In genomic region chr2:201191132-201191875, GRCh38 we compare ENCODE assay signal across 11 cellular contexts. TPM values are rescaled to one million over a fixed set of nuclear protein-coding genes. Genes with fewer than 3 reads are reported as not detected.
A peak's percentile ranks its signal among the peaks of the same experiment; 100 is the strongest.
DNase-seq lines count a peak whose midpoint lies in the region; ATAC-seq, FAIRE-seq and TF ChIP-seq lines count a peak whose summit lies in the region.
"Had no signal": no experiment of that assay in that cellular context is flagged by ENCODE, and none has a peak within 500 bp of the region (broad histone marks: within the 10 kb centered on the region; RNA-seq: fewer than 3 reads in every experiment).

No MANE protein-coding gene starts in this region.

- peaks cover 68% of the 10 kb centered on the region for H3K4me1 ChIP-seq in CD4-positive, CD25-positive, alpha-beta regulatory T cell (ENCODE audit: control insufficient read depth, insufficient read depth, low read length, poor library complexity, severe bottlenecking)
- peaks cover 0 to 16% of the 10 kb centered on the region in 2 donors for H3K4me1 ChIP-seq in kidney (ENCODE audit: control insufficient read depth in 1 of 2, insufficient read depth in 1 of 2, low read depth in 1 of 2, low read length in 2 of 2)
- H3K4me1 ChIP-seq: foreskin keratinocyte had no signal

- peak; percentile 90 for ATAC-seq in CD4-positive, CD25-positive, alpha-beta regulatory T cell (ENCODE audit: low read depth in 2 of 2)
- ATAC-seq in GM21786 (IDR thresholded peaks at IDR 0.05; ENCODE audit: unreplicated experiment) (peak; percentile 65), HG02759 (IDR thresholded peaks at IDR 0.05; ENCODE audit: unreplicated experiment) (no peak), HG03520 (IDR thresholded peaks at IDR 0.05; ENCODE audit: unreplicated experiment) (no peak)
- ATAC-seq in activated CD4-positive, CD25-positive, alpha-beta regulatory T cell treated with anti-CD3 and anti-CD28 coated beads, Interleukin-2, amount 50 U/mL, for 24 hours, result no peak
- ATAC-seq: foreskin keratinocyte had no signal

- intact Hi-C loops in activated CD4-positive, alpha-beta memory T cell treated with anti-CD3 and anti-CD28 coated beads for 36 hours (cut with micrococcal nuclease), result no loop called here
- intact Hi-C loops in kidney (cut with DNase I), result no loop called here

- peak overlapping the region; percentile 51 to 76 (median 72) for H3K4me3 Mint-ChIP-seq in CD4-positive, CD25-positive, alpha-beta regulatory T cell
- H3K4me3 Mint-ChIP-seq in activated CD4-positive, alpha-beta memory T cell treated with anti-CD3 and anti-CD28 coated beads for 36 hours, result no peak overlapping the region
- H3K4me3 Mint-ChIP-seq: H9 had no signal

- DNase-seq in CD4-positive, CD25-positive, alpha-beta regulatory T cell, result peak in 2 of 3 donors; percentile 59 to 85
- no peak for DNase-seq in activated CD4-positive, alpha-beta memory T cell treated with anti-CD3 and anti-CD28 coated beads for 36 hours
- DNase-seq in kidney (no peak), NCI-H226 (no peak)
- DNase-seq: foreskin keratinocyte, H9, NCI-H2107 had no signal

- TF ChIP-seq CTCF in kidney (IDR thresholded peaks at IDR 0.05; ENCODE audit: borderline replicate concordance, extremely low read depth, insufficient read depth), result no peak

- peaks cover 18% of the 10 kb centered on the region for H3K36me3 ChIP-seq in CD4-positive, CD25-positive, alpha-beta regulatory T cell (ENCODE audit: control insufficient read depth, insufficient read depth, low read length)
- peaks cover 0 to 3% of the 10 kb centered on the region in 2 donors for H3K36me3 ChIP-seq in kidney (ENCODE audit: control insufficient read depth in 1 of 2, insufficient read depth in 2 of 2, low read length in 2 of 2)

- H3K36me3 Mint-ChIP-seq in CD4-positive, CD25-positive, alpha-beta regulatory T cell, result peaks cover 27% of the 10 kb centered on the region
- H3K36me3 Mint-ChIP-seq in activated CD4-positive, alpha-beta memory T cell treated with anti-CD3 and anti-CD28 coated beads for 36 hours, result peaks cover 48% of the 10 kb centered on the region

- no peaks in the 10 kb centered on the region for H3K27me3 Mint-ChIP-seq in CD4-positive, CD25-positive, alpha-beta regulatory T cell
- H3K27me3 Mint-ChIP-seq in activated CD4-positive, alpha-beta memory T cell treated with anti-CD3 and anti-CD28 coated beads for 36 hours, result no peaks in the 10 kb centered on the region

- peak overlapping the region; percentile 71 for H3K27ac ChIP-seq in CD4-positive, CD25-positive, alpha-beta regulatory T cell (ENCODE audit: insufficient read depth, low read length, poor library complexity, severe bottlenecking)
- peak overlapping the region; percentile 16 to 53 for H3K27ac ChIP-seq in kidney (ENCODE audit: low read depth in 2 of 2, low read length in 2 of 2)
- H3K27ac ChIP-seq: foreskin keratinocyte had no signal

- no peak overlapping the region for H3K9ac ChIP-seq in kidney (ENCODE audit: low read length in 2 of 2)

- H3K27ac Mint-ChIP-seq in CD4-positive, CD25-positive, alpha-beta regulatory T cell, result peak overlapping the region; percentile 86 to 95 (median 89)
- H3K27ac Mint-ChIP-seq in activated CD4-positive, alpha-beta memory T cell treated with anti-CD3 and anti-CD28 coated beads for 36 hours, result peak overlapping the region; percentile 19
- H3K27ac Mint-ChIP-seq: H9 had no signal

- peaks cover 24 to 90% (median 65%) of the 10 kb centered on the region in 4 donors for H3K4me1 Mint-ChIP-seq in CD4-positive, CD25-positive, alpha-beta regulatory T cell
- H3K4me1 Mint-ChIP-seq in activated CD4-positive, alpha-beta memory T cell treated with anti-CD3 and anti-CD28 coated beads for 36 hours (ENCODE audit: low read depth), result peaks cover 69% of the 10 kb centered on the region
- H3K4me1 Mint-ChIP-seq: H9 had no signal

- CTCF ChIA-PET in activated CD4-positive, alpha-beta memory T cell treated with anti-CD3 and anti-CD28 coated beads for 36 hours (lab: Charles Lee), result interaction anchor here (1.4 to 3.1 kb wide), 2 partner anchors 14 to 41 kb away, joined by 7 to 36 read pairs; no protein-coding TSS in a partner anchor

- H3K4me3 ChIP-seq in CD4-positive, CD25-positive, alpha-beta regulatory T cell (ENCODE audit: low read depth, low read length), result peak overlapping the region; percentile 75
- no peak overlapping the region for H3K4me3 ChIP-seq in kidney (ENCODE audit: low read length in 2 of 2)

- no peaks in the 10 kb centered on the region for H3K9me3 ChIP-seq in CD4-positive, CD25-positive, alpha-beta regulatory T cell (ENCODE audit: control insufficient read depth in 2 of 2, low read length in 2 of 2)
- no peaks in the 10 kb centered on the region for H3K9me3 ChIP-seq in kidney (ENCODE audit: control insufficient read depth in 1 of 2, low read length in 2 of 2)

- no peak for FAIRE-seq in kidney (lab: Jason Lieb, UNC)

- peaks cover 0 to 2% (median 0%) of the 10 kb centered on the region in 7 donors for H3K9me3 Mint-ChIP-seq in CD4-positive, CD25-positive, alpha-beta regulatory T cell
- H3K9me3 Mint-ChIP-seq in activated CD4-positive, alpha-beta memory T cell treated with anti-CD3 and anti-CD28 coated beads for 36 hours, result peaks cover 3% of the 10 kb centered on the region

- POLR2A ChIA-PET in activated CD4-positive, alpha-beta memory T cell treated with anti-CD3 and anti-CD28 coated beads for 36 hours (lab: Charles Lee), result interaction anchor here (1.5 kb wide), 1 partner anchor 41 kb away, joined by 5 read pairs; no protein-coding TSS in a partner anchor

- H3K27me3 ChIP-seq in CD4-positive, CD25-positive, alpha-beta regulatory T cell (ENCODE audit: control insufficient read depth, insufficient read depth, low read length), result no peaks in the 10 kb centered on the region
- H3K27me3 ChIP-seq: foreskin keratinocyte had no signal

RNA-seq across cellular contexts. Expression of gene CASP10, which starts 8.4 kb away (rescaled TPM):
- 15.1 TPM for total RNA-seq in CD4-positive, CD25-positive, alpha-beta regulatory T cell
- polyA plus RNA-seq in CD4-positive, CD25-positive, alpha-beta regulatory T cell, result 1 to 10 TPM; 4.4 to 7.1 (median 5.6) TPM
- total RNA-seq in activated CD4-positive, alpha-beta memory T cell treated with anti-CD3 and anti-CD28 coated beads for 36 hours, result 10 to 100 TPM; 15.9 to 16.7 TPM
- 24.6 TPM for total RNA-seq in kidney
- polyA plus RNA-seq in kidney (ENCODE audit: insufficient read depth, low read depth, low replicate concordance), result 4.5 TPM

Comparison
In these comparisons a context has a peak if more than half of its experiments do, and no peak if none do; other contexts are left out.
1. ATAC-seq: peak in CD4-positive, CD25-positive, alpha-beta regulatory T cell (2 of 2) and GM21786 (single experiment); none in HG02759 (single experiment), HG03520 (single experiment) and activated CD4-positive, CD25-positive, alpha-beta regulatory T cell treated with anti-CD3 and anti-CD28 coated beads, Interleukin-2, amount 50 U/mL, for 24 hours (0 of 2).
2. DNase-seq: peak in CD4-positive, CD25-positive, alpha-beta regulatory T cell (2 of 3); none in activated CD4-positive, alpha-beta memory T cell treated with anti-CD3 and anti-CD28 coated beads for 36 hours (single experiment), kidney (single experiment) and NCI-H226 (single experiment).